8 cellular contexts compared by ENCODE assay signal in the genomic region with DNA sequence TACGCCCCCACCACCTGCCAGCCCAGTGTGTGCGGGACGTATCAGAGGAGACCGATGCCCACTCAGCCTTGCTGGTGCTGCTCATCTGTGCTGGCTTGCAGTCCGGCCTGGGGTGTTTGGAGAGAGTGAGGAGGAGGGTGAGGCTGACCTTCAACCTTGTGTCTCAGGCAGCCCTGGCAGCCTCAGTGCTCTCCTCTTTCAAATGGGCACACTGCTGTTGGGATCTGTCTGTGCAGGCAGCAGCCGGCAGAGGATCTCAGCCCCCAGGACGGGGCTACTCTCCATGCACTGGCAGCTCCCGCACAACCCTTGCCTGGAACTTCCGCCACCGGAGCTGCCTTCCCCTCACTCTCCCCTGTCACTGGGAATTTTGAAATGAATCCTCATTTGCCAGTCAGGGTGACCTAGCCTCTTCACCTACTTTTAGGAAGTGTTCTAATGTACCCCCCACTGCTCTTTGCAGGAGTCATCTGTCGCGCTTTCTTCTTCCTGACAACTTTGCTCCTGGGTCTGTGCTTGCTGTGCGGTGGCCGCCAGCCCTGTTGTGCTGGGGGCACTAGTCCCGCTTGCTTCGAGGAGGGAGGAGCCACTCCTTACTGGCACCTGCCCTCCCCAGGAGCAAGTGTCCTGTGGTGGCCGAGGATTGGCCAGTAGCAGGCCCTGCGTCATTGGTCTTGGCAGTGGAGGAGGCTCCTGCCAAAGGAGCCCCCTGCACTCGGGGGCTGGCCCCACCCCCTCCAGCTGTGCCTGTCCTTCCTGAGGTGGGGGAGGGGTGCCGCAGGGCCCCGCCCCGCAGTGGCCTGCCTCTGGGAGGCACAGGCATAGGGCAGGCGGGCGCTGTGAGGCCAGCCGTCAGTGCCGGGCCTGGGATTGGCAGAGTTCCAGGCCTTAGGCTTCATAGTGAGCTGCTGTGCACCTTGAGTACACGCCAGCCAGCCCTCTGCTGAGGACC. TPM values are rescaled to one million over a fixed set of nuclear protein-coding genes. Genes with fewer than 3 reads are reported as not detected.
DNase-seq lines count a peak whose midpoint lies in the region; ATAC-seq, FAIRE-seq and TF ChIP-seq lines count a peak whose summit lies in the region.

No MANE protein-coding gene starts in this region.

- TF ChIP-seq EP300 in GM12878 (IDR thresholded peaks at IDR 0.05; ENCODE audit: borderline replicate concordance in 1 of 2, control insufficient read depth in 1 of 2, low read depth in 2 of 2, low read length in 2 of 2) = no peak

- H3K79me2 ChIP-seq in GM12878 (ENCODE audit: control insufficient read depth, insufficient read depth, low read length) = peaks cover 56% of the 10 kb centered on the region

- H3K9ac ChIP-seq in GM12878 (ENCODE audit: control insufficient read depth, insufficient read depth, low read length) (peak overlapping the region; percentile 12; the same call in 1 of the 2 replicates), iPS-15b (ENCODE audit: low read depth, low read length) (peak overlapping the region; percentile 70), skeletal muscle satellite cell (ENCODE audit: low read depth, low read length) (peak overlapping the region; percentile 76)

- H3K27ac ChIP-seq in CD8-positive, alpha-beta memory T cell (ENCODE audit: low read depth, low read length) = peak overlapping the region; percentile 82
- H3K27ac ChIP-seq in GM12878 (ENCODE audit: control insufficient read depth, insufficient read depth) (peak overlapping the region; percentile 1; the same call in 1 of the 2 replicates), WERI-Rb-1 (no peak overlapping the region)

- 92% methylated on average over 27 of the region's 27 CpGs for WGBS in GM12878 (ENCODE audit: insufficient coverage, insufficient replicate concordance, low lambda C conversion rate, missing lambda C conversion rate)

- H3K4me2 ChIP-seq in GM12878 (ENCODE audit: control insufficient read depth, insufficient read depth) (no peak overlapping the region; the same call in 1 of the 2 replicates), skeletal muscle satellite cell (ENCODE audit: low read length) (peak overlapping the region; percentile 61)

- H3K36me3 Mint-ChIP-seq in CD8-positive, alpha-beta memory T cell = peaks cover 13 to 31% (median 16%) of the 10 kb centered on the region in 3 donors

- no peak overlapping the region for H2AFZ ChIP-seq in GM12878 (ENCODE audit: control insufficient read depth, low read depth, low read length)

- POLR2A ChIA-PET in CD8-positive, alpha-beta memory T cell (lab: Charles Lee) = no interaction called here
- POLR2A ChIA-PET in GM12878 (lab: Charles Lee) = interaction anchor here (1.3 kb wide), 1 partner anchor 57 kb away, joined by 3 read pairs; a partner anchor contains a TSS

- H3K27me3 ChIP-seq in CD8-positive, alpha-beta memory T cell (ENCODE audit: insufficient read depth, low read length, poor library complexity, severe bottlenecking) = no peaks in the 10 kb centered on the region
- H3K27me3 ChIP-seq in GM12878 (replicated peaks in 1 of 2; ENCODE audit: control insufficient read depth in 2 of 2, insufficient read depth in 2 of 2, low read length in 1 of 2) = no peaks in the 10 kb centered on the region
- H3K27me3 ChIP-seq in iPS-15b (ENCODE audit: control insufficient read depth, insufficient read depth, low read length) = no peaks in the 10 kb centered on the region
- H3K27me3 ChIP-seq in skeletal muscle satellite cell (ENCODE audit: control insufficient read depth, insufficient read depth, low read length) = no peaks in the 10 kb centered on the region
- no peaks in the 10 kb centered on the region for H3K27me3 ChIP-seq in WERI-Rb-1 (ENCODE audit: insufficient read depth, low read depth, severe bottlenecking)

- peaks cover 2% of the 10 kb centered on the region for H4K20me1 ChIP-seq in GM12878 (ENCODE audit: control insufficient read depth, insufficient read depth)

- intact Hi-C loops in GM12878 (cut with micrococcal nuclease; ENCODE audit: unreplicated experiment) = no loop called here

- peak overlapping the region; percentile 52 to 93 (median 89) for H3K4me3 Mint-ChIP-seq in CD8-positive, alpha-beta memory T cell

- no peak for TF ChIP-seq RAD21 in GM12878 (IDR thresholded peaks at IDR 0.05; ENCODE audit: insufficient read depth, low read depth, low read length)

- in situ Hi-C loops in GM12878 (cut with MboI) = no loop called here

- CTCF ChIA-PET in CD8-positive, alpha-beta memory T cell (lab: Charles Lee) = interaction anchor here (1.2 to 1.4 kb wide), 2 partner anchors 19 to 56 kb away, joined by 3 to 4 read pairs; a partner anchor contains a TSS
- CTCF ChIA-PET in GM12878 (lab: Yijun Ruan, JAX) = interaction anchor here (0.9 kb wide), 1 partner anchor 8 kb away, joined by 3 read pairs; no protein-coding TSS in a partner anchor

- DNase-seq in CD8-positive, alpha-beta memory T cell = peak in 3 of 5 donors; percentile 18 to 58 (median 28)
- DNase-seq in NCI-H2029 (lab: John Stamatoyannopoulos, UW) (peak; percentile 68), GM12878 (ENCODE audit: low read depth, low spot score) (no peak), WERI-Rb-1 (no peak), GOT3 (lab: John Stamatoyannopoulos, UW) (no peak)

- peaks cover 78 to 91% (median 83%) of the 10 kb centered on the region in 3 donors for H3K4me1 Mint-ChIP-seq in CD8-positive, alpha-beta memory T cell

- H3K36me3 ChIP-seq in CD8-positive, alpha-beta memory T cell (ENCODE audit: insufficient read depth, low read length) = peaks cover 24% of the 10 kb centered on the region
- H3K36me3 ChIP-seq in GM12878 (ENCODE audit: control insufficient read depth in 2 of 2, insufficient read depth in 2 of 2, low read length in 1 of 2) (peaks cover 26 to 30% of the 10 kb centered on the region in 2 experiments), iPS-15b (ENCODE audit: control insufficient read depth, insufficient read depth, low read length) (peaks cover 17% of the 10 kb centered on the region), skeletal muscle satellite cell (ENCODE audit: insufficient read depth, low read length) (peaks cover 20% of the 10 kb centered on the region), WERI-Rb-1 (peaks cover 30% of the 10 kb centered on the region)

- peaks cover 0 to 2% (median 0%) of the 10 kb centered on the region in 5 donors for H3K9me3 Mint-ChIP-seq in CD8-positive, alpha-beta memory T cell

- no peak for FAIRE-seq in GM12878 (lab: Jason Lieb, UNC)

- TF ChIP-seq POLR2A in GM12878 (IDR thresholded peaks at IDR 0.05; ENCODE audit: low read depth, low read length) = no peak

- H3K27ac Mint-ChIP-seq in CD8-positive, alpha-beta memory T cell = peak overlapping the region; percentile 97 to 100 (median 99)

- H3K4me1 ChIP-seq in CD8-positive, alpha-beta memory T cell (ENCODE audit: insufficient read depth, low read length) = peaks cover 80% of the 10 kb centered on the region
- H3K4me1 ChIP-seq in GM12878 (ENCODE audit: control insufficient read depth, insufficient read depth, low read length) (peaks cover 54% of the 10 kb centered on the region), iPS-15b (ENCODE audit: control insufficient read depth, insufficient read depth, low read length) (peaks cover 43% of the 10 kb centered on the region), skeletal muscle satellite cell (ENCODE audit: control insufficient read depth, insufficient read depth, low read length) (peaks cover 76% of the 10 kb centered on the region)

- SMC1A ChIA-PET in GM12878 (lab: Charles Lee; ENCODE audit: uncharacterized antibody, unreplicated experiment) = no interaction called here

- no TSS peak for BruUV-seq in GM12878 (replicated peaks; lab: Mats Ljungman, UMichigan)

- ATAC-seq in GM12878 (no peak), GM21529 (IDR thresholded peaks at IDR 0.05; ENCODE audit: unreplicated experiment) (no peak)

- no peaks in the 10 kb centered on the region for H3K9me3 ChIP-seq in CD8-positive, alpha-beta memory T cell (ENCODE audit: low read length)
- H3K9me3 ChIP-seq in GM12878 (replicated peaks; ENCODE audit: control insufficient read depth, insufficient read depth, low read length) = peaks cover 16% of the 10 kb centered on the region; the same call in 2 of the 3 replicates
- no peaks in the 10 kb centered on the region for H3K9me3 ChIP-seq in iPS-15b (ENCODE audit: control insufficient read depth, insufficient read depth, low read length)
- no peaks in the 10 kb centered on the region for H3K9me3 ChIP-seq in skeletal muscle satellite cell (replicated peaks; ENCODE audit: low read length)
- H3K9me3 ChIP-seq in WERI-Rb-1 (ENCODE audit: severe bottlenecking) = no peaks in the 10 kb centered on the region

- peak overlapping the region; percentile 52 for H3K4me3 ChIP-seq in CD8-positive, alpha-beta memory T cell (ENCODE audit: low read length)
- no peak overlapping the region for H3K4me3 ChIP-seq in GM12878
- peak overlapping the region; percentile 39 for H3K4me3 ChIP-seq in iPS-15b (ENCODE audit: low read depth, low read length)
- peak overlapping the region; percentile 22 for H3K4me3 ChIP-seq in skeletal muscle satellite cell (ENCODE audit: low read length)
- H3K4me3 ChIP-seq in WERI-Rb-1 (ENCODE audit: low read depth, low read length) = no peak overlapping the region

- no peaks in the 10 kb centered on the region for H3K27me3 Mint-ChIP-seq in CD8-positive, alpha-beta memory T cell

- RAD21 ChIA-PET in GM12878 (lab: Charles Lee; ENCODE audit: unreplicated experiment) = interaction anchor here (1.3 kb wide), 1 partner anchor 97 kb away, joined by 3 read pairs; no protein-coding TSS in a partner anchor

- TF ChIP-seq CTCF in GM12878 (IDR thresholded peaks at IDR 0.05 in 2 of 3, conservative IDR thresholded peaks at IDR 0.05 in 1 of 3; ENCODE audit: control insufficient read depth in 2 of 3, extremely low read depth in 1 of 3, insufficient read depth in 1 of 3, low read depth in 3 of 3, low read length in 3 of 3) (no peak), WERI-Rb-1 (IDR thresholded peaks at IDR 0.05; ENCODE audit: low read depth, low read length) (no peak)

RNA-seq across cellular contexts. Expression of a gene that starts 53.4 kb away (rescaled TPM):
- total RNA-seq in CD8-positive, alpha-beta memory T cell = 1 to 10 TPM; 3.1 to 3.4 TPM
- polyA plus RNA-seq in CD8-positive, alpha-beta memory T cell = 1.4 TPM
- 10.2 and 12.0 TPM in 2 replicates for total RNA-seq in GM12878 (2013; cell fraction: nucleolus; rRNA removed)
- 0.82 and 1.6 TPM in 2 replicates for total RNA-seq in GM12878 (2014; rRNA removed)
- total RNA-seq in GM12878 (2014; rRNA removed; fragmentation: Illumina TruSeq; extraction: Trizol) = 0.49 and 0.55 TPM in 2 replicates
- 2.3 and 2.9 TPM in 2 replicates for total RNA-seq in GM12878 (2021)
- 0.58 TPM for polyA plus RNA-seq in GM12878 (2011; ENCODE audit: low read depth)
- 0.76 and 1.5 TPM in 2 replicates for polyA plus RNA-seq in GM12878 (2011; rRNA removed)
- polyA plus RNA-seq in GM12878 (2011; cell fraction: cytosol; rRNA removed) = 3.1 and 4.8 TPM in 2 replicates
- polyA plus RNA-seq in GM12878 (2011; cell fraction: nucleus; rRNA removed) = 12.7 and 13.5 TPM in 2 replicates
- 1.7 and 2.8 TPM in 2 replicates for polyA plus RNA-seq in GM12878 (2012)
- 0.06 TPM in 1 of 2 replicates, not detected in the other for polyA plus RNA-seq in GM12878 (2014; fragmentation: Illumina TruSeq; extraction: Trizol)
- not detected for polyA plus RNA-seq in GM12878 (2014; fragmentation: Nextera tagmentation; extraction: Ambion mirVana)
- polyA plus RNA-seq in GM12878 (2014; rRNA removed) = 3.6 and 3.7 TPM in 2 replicates
- polyA plus RNA-seq in GM12878 (2016; fragmentation: Nextera tagmentation; extraction: Ambion mirVana) = under 1 TPM; 0.38 to 0.47 TPM
- 1.7 and 5.9 TPM in 2 replicates for polyA minus RNA-seq in GM12878 (2011; rRNA and poly(A)+ RNA removed)
- 2.1 and 3.7 TPM in 2 replicates for polyA minus RNA-seq in GM12878 (2011; cell fraction: cytosol; rRNA and poly(A)+ RNA removed)
- 13.4 and 18.7 TPM in 2 replicates for polyA minus RNA-seq in GM12878 (2011; cell fraction: nucleus; rRNA and poly(A)+ RNA removed)
- total RNA-seq in skeletal muscle satellite cell (2012; rRNA removed) = 1.3 and 2.0 TPM in 2 replicates

RNA-seq across cellular contexts. Expression of a gene that starts 54.1 kb away (rescaled TPM):
- 100 to 1,000 TPM; 337 to 341 TPM for total RNA-seq in CD8-positive, alpha-beta memory T cell
- polyA plus RNA-seq in CD8-positive, alpha-beta memory T cell = 334 TPM
- total RNA-seq in GM12878 (2013; cell fraction: nucleolus; rRNA removed) = 144 and 157 TPM in 2 replicates
- total RNA-seq in GM12878 (2014; rRNA removed) = 263 and 284 TPM in 2 replicates
- total RNA-seq in GM12878 (2014; rRNA removed; fragmentation: Illumina TruSeq; extraction: Trizol) = 303 and 329 TPM in 2 replicates
- 462 and 473 TPM in 2 replicates for total RNA-seq in GM12878 (2021)
- 1,149 TPM for polyA plus RNA-seq in GM12878 (2011; ENCODE audit: low read depth)
- 282 and 475 TPM in 2 replicates for polyA plus RNA-seq in GM12878 (2011; rRNA removed)
- 834 and 1,057 TPM in 2 replicates for polyA plus RNA-seq in GM12878 (2011; cell fraction: cytosol; rRNA removed)
- polyA plus RNA-seq in GM12878 (2011; cell fraction: nucleus; rRNA removed) = 373 and 417 TPM in 2 replicates
- polyA plus RNA-seq in GM12878 (2012) = 244 and 350 TPM in 2 replicates
- 53.4 and 224 TPM in 2 replicates for polyA plus RNA-seq in GM12878 (2014; fragmentation: Illumina TruSeq; extraction: Trizol)
- 100 to 1,000 TPM; 232 to 449 TPM for polyA plus RNA-seq in GM12878 (2014; fragmentation: Nextera tagmentation; extraction: Ambion mirVana)
- 528 and 564 TPM in 2 replicates for polyA plus RNA-seq in GM12878 (2014; rRNA removed)
- 100 to 1,000 TPM; 566 to 586 TPM for polyA plus RNA-seq in GM12878 (2016; fragmentation: Nextera tagmentation; extraction: Ambion mirVana)
- 117 and 160 TPM in 2 replicates for polyA minus RNA-seq in GM12878 (2011; rRNA and poly(A)+ RNA removed)
- polyA minus RNA-seq in GM12878 (2011; cell fraction: cytosol; rRNA and poly(A)+ RNA removed) = 69.2 and 95.4 TPM in 2 replicates
- 44.1 and 69.0 TPM in 2 replicates for polyA minus RNA-seq in GM12878 (2011; cell fraction: nucleus; rRNA and poly(A)+ RNA removed)
- total RNA-seq in skeletal muscle satellite cell (2012; rRNA removed) = 115 and 151 TPM in 2 replicates

RNA-seq across cellular contexts. Expression of a gene that starts 56.5 kb away (rescaled TPM):
- total RNA-seq in CD8-positive, alpha-beta memory T cell = 100 to 1,000 TPM; 176 to 182 TPM
- 46.9 TPM for polyA plus RNA-seq in CD8-positive, alpha-beta memory T cell
- 28.7 and 30.1 TPM in 2 replicates for total RNA-seq in GM12878 (2013; cell fraction: nucleolus; rRNA removed)
- total RNA-seq in GM12878 (2014; rRNA removed) = 47.1 and 61.8 TPM in 2 replicates
- total RNA-seq in GM12878 (2014; rRNA removed; fragmentation: Illumina TruSeq; extraction: Trizol) = 27.4 and 38.4 TPM in 2 replicates
- 161 and 173 TPM in 2 replicates for total RNA-seq in GM12878 (2021)
- polyA plus RNA-seq in GM12878 (2011; ENCODE audit: low read depth) = 15.5 TPM
- 16.9 and 20.1 TPM in 2 replicates for polyA plus RNA-seq in GM12878 (2011; rRNA removed)
- polyA plus RNA-seq in GM12878 (2011; cell fraction: cytosol; rRNA removed) = 18.7 and 20.9 TPM in 2 replicates
- polyA plus RNA-seq in GM12878 (2011; cell fraction: nucleus; rRNA removed) = 21.5 and 39.0 TPM in 2 replicates
- 32.1 and 35.4 TPM in 2 replicates for polyA plus RNA-seq in GM12878 (2012)
- 8.6 and 28.0 TPM in 2 replicates for polyA plus RNA-seq in GM12878 (2014; fragmentation: Illumina TruSeq; extraction: Trizol)
- polyA plus RNA-seq in GM12878 (2014; fragmentation: Nextera tagmentation; extraction: Ambion mirVana) = 1 to 10 TPM; 2.6 to 2.7 TPM
- polyA plus RNA-seq in GM12878 (2014; rRNA removed) = 60.3 and 70.8 TPM in 2 replicates
- polyA plus RNA-seq in GM12878 (2016; fragmentation: Nextera tagmentation; extraction: Ambion mirVana) = 10 to 100 TPM; 31.4 to 32.7 TPM
- 16.8 and 17.2 TPM in 2 replicates for polyA minus RNA-seq in GM12878 (2011; rRNA and poly(A)+ RNA removed)
- polyA minus RNA-seq in GM12878 (2011; cell fraction: cytosol; rRNA and poly(A)+ RNA removed) = 29.5 and 34.5 TPM in 2 replicates
- polyA minus RNA-seq in GM12878 (2011; cell fraction: nucleus; rRNA and poly(A)+ RNA removed) = 5.1 and 11.0 TPM in 2 replicates
- 61.4 and 71.2 TPM in 2 replicates for total RNA-seq in skeletal muscle satellite cell (2012; rRNA removed)

Comparison
In these comparisons a context has a peak if more than half of its experiments do, and no peak if none do; other contexts are left out.
1. DNase-seq: peak in CD8-positive, alpha-beta memory T cell (3 of 5) and NCI-H2029 (single experiment); none in GM12878 (single experiment), WERI-Rb-1 (single experiment) and GOT3 (single experiment).
2. H3K4me3 ChIP-seq: peak in CD8-positive, alpha-beta memory T cell (single experiment), iPS-15b (single experiment) and skeletal muscle satellite cell (single experiment); none in GM12878 (single experiment) and WERI-Rb-1 (single experiment).
3. H3K9ac ChIP-seq: peak in every context shown above with its lines; median percentile 76 in skeletal muscle satellite cell; 70 in iPS-15b; 12 in GM12878.